13 cellular contexts compared by ENCODE assay signal in genomic region chr1:19087737-19088594, GRCh38.
DNase-seq lines count a peak whose midpoint lies in the region; ATAC-seq and TF ChIP-seq lines count a peak whose summit lies in the region.
"Had no signal": no experiment of that assay in that cellular context is flagged by ENCODE, and none has a peak within 500 bp of the region (broad histone marks: within the 10 kb centered on the region; RNA-seq: fewer than 3 reads in every experiment).

No MANE protein-coding gene starts in this region.

- no peaks in the 10 kb centered on the region for H3K27me3 ChIP-seq in colonic mucosa

- H3K9ac ChIP-seq in colonic mucosa (ENCODE audit: low read depth in 2 of 2, low read length in 2 of 2): no peak overlapping the region

- H3K9me3 ChIP-seq in colonic mucosa: no peaks in the 10 kb centered on the region

- H3K27ac ChIP-seq in colonic mucosa: no peak overlapping the region

- peaks cover 29% of the 10 kb centered on the region for H3K4me1 Mint-ChIP-seq in activated T-cell treated with anti-CD3 and anti-CD28 coated beads, Interleukin-2, amount 50 U/mL, for 24 hours (ENCODE audit: low read depth)
- peaks cover 19 to 21% of the 10 kb centered on the region in 2 donors for H3K4me1 Mint-ChIP-seq in stimulated activated naive B cell treated with anti-CD40 and anti-IgM and Interleukin-4, amounts not matched to agents 10 μg/mL and 1 μg/mL and 100 μg/mL, for 72 hours

- peaks cover 7% of the 10 kb centered on the region for H3K4me1 ChIP-seq in colonic mucosa

- peak; percentile 70 to 81 for ATAC-seq in stimulated activated naive B cell treated with anti-CD40 and anti-IgM and Interleukin-4, amounts not matched to agents 10 μg/mL and 1 μg/mL and 100 μg/mL, for 72 hours (replicated peaks)
- ATAC-seq in GM21367 (IDR thresholded peaks at IDR 0.05; ENCODE audit: unreplicated experiment): no peak
- ATAC-seq: activated CD8-positive, alpha-beta memory T cell treated with anti-CD3 and anti-CD28 coated beads, Interleukin-2, amount 10 ng/mL, durations not matched to agents 7 days and 5 days had no signal

- DNase-seq in activated T-cell treated with anti-CD3 and anti-CD28 coated beads, Interleukin-2, amount 50 U/mL, for 24 hours: no peak
- DNase-seq in activated T-cell treated with anti-CD3 and anti-CD28 coated beads for 4 hours (no peak), NCI-H524 treated with DMSO at 0.1 percent for 48 hours (lab: John Stamatoyannopoulos, UW) (peak; percentile 67), colonic mucosa (peak; percentile 19), NAMALWA (ENCODE audit: low spot score) (no peak), HCEC 1CT (no peak)
- DNase-seq in stimulated activated naive B cell treated with anti-CD40 and anti-IgM and Interleukin-4, amounts not matched to agents 10 μg/mL and 1 μg/mL and 100 μg/mL, for 72 hours: peak; percentile 27
- DNase-seq: activated CD8-positive, alpha-beta memory T cell treated with anti-CD3 and anti-CD28 coated beads, Interleukin-2, amount 10 ng/mL, durations not matched to agents 7 days and 5 days; GF-D8; NCI-H1694 treated with DMSO at 0.1 percent for 48 hours; NK-92 treated with Interleukin-12 subunit alpha and Interleukin-12 subunit beta, amount 100 ng/mL, for 24 hours; posterior cingulate gyrus had no signal

- H3K9me3 Mint-ChIP-seq in activated T-cell treated with anti-CD3 and anti-CD28 coated beads, Interleukin-2, amount 50 U/mL, for 24 hours: no peaks in the 10 kb centered on the region
- no peaks in the 10 kb centered on the region for H3K9me3 Mint-ChIP-seq in stimulated activated naive B cell treated with anti-CD40 and anti-IgM and Interleukin-4, amounts not matched to agents 10 μg/mL and 1 μg/mL and 100 μg/mL, for 72 hours

- no peak for TF ChIP-seq CTCF in colonic mucosa (IDR thresholded peaks at IDR 0.05)

- no peak overlapping the region for H3K4me3 ChIP-seq in colonic mucosa

- H3K27ac Mint-ChIP-seq in activated T-cell treated with anti-CD3 and anti-CD28 coated beads, Interleukin-2, amount 50 U/mL, for 24 hours: peak overlapping the region; percentile 80
- H3K27ac Mint-ChIP-seq in stimulated activated naive B cell treated with anti-CD40 and anti-IgM and Interleukin-4, amounts not matched to agents 10 μg/mL and 1 μg/mL and 100 μg/mL, for 72 hours: peak overlapping the region; percentile 90
- H3K27ac Mint-ChIP-seq: activated CD8-positive, alpha-beta memory T cell treated with anti-CD3 and anti-CD28 coated beads, Interleukin-2, amount 10 ng/mL, durations not matched to agents 7 days and 5 days had no signal

- H3K36me3 ChIP-seq in colonic mucosa: peaks cover 5% of the 10 kb centered on the region

- H3K36me3 Mint-ChIP-seq in activated T-cell treated with anti-CD3 and anti-CD28 coated beads, Interleukin-2, amount 50 U/mL, for 24 hours (ENCODE audit: low read depth): peaks cover 98% of the 10 kb centered on the region
- H3K36me3 Mint-ChIP-seq in stimulated activated naive B cell treated with anti-CD40 and anti-IgM and Interleukin-4, amounts not matched to agents 10 μg/mL and 1 μg/mL and 100 μg/mL, for 72 hours: peaks cover 52 to 72% of the 10 kb centered on the region in 2 donors

- no peak overlapping the region for H3K4me3 Mint-ChIP-seq in activated T-cell treated with anti-CD3 and anti-CD28 coated beads, Interleukin-2, amount 50 U/mL, for 24 hours
- H3K4me3 Mint-ChIP-seq in stimulated activated naive B cell treated with anti-CD40 and anti-IgM and Interleukin-4, amounts not matched to agents 10 μg/mL and 1 μg/mL and 100 μg/mL, for 72 hours: peak overlapping the region in 1 of 2 donors; percentile 29
- H3K4me3 Mint-ChIP-seq: activated CD8-positive, alpha-beta memory T cell treated with anti-CD3 and anti-CD28 coated beads, Interleukin-2, amount 10 ng/mL, durations not matched to agents 7 days and 5 days had no signal

- intact Hi-C loops in colonic mucosa (cut with DNase I): no loop called here

- no peaks in the 10 kb centered on the region for H3K27me3 Mint-ChIP-seq in activated T-cell treated with anti-CD3 and anti-CD28 coated beads, Interleukin-2, amount 50 U/mL, for 24 hours
- no peaks in the 10 kb centered on the region for H3K27me3 Mint-ChIP-seq in stimulated activated naive B cell treated with anti-CD40 and anti-IgM and Interleukin-4, amounts not matched to agents 10 μg/mL and 1 μg/mL and 100 μg/mL, for 72 hours
- H3K27me3 Mint-ChIP-seq: activated CD8-positive, alpha-beta memory T cell treated with anti-CD3 and anti-CD28 coated beads, Interleukin-2, amount 10 ng/mL, durations not matched to agents 7 days and 5 days had no signal

Comparison
In these comparisons a context has a peak if more than half of its experiments do, and no peak if none do; other contexts are left out.
1. DNase-seq: peak in NCI-H524 treated with DMSO at 0.1 percent for 48 hours (single experiment), colonic mucosa (single experiment) and stimulated activated naive B cell treated with anti-CD40 and anti-IgM and Interleukin-4, amounts not matched to agents 10 μg/mL and 1 μg/mL and 100 μg/mL, for 72 hours (single experiment); none in activated T-cell treated with anti-CD3 and anti-CD28 coated beads, Interleukin-2, amount 50 U/mL, for 24 hours (single experiment), activated T-cell treated with anti-CD3 and anti-CD28 coated beads for 4 hours (single experiment), NAMALWA (single experiment) and HCEC 1CT (single experiment).